8 cellular contexts compared by ENCODE assay signal in genomic region chr7:112898432-112899290, GRCh38.
DNase-seq lines count a peak whose midpoint lies in the region; ATAC-seq and TF ChIP-seq lines count a peak whose summit lies in the region.

No MANE protein-coding gene starts in this region.

- peaks cover 2% of the 10 kb centered on the region for H3K9me3 ChIP-seq in DND-41 (ENCODE audit: insufficient read depth, low read length, severe bottlenecking)
- H3K9me3 ChIP-seq in spleen = peaks cover 0 to 15% (median 0%) of the 10 kb centered on the region in 8 donors

- TF ChIP-seq CTCF in DND-41 (IDR thresholded peaks at IDR 0.05; ENCODE audit: borderline replicate concordance, extremely low read depth, low read length, poor library complexity, severe bottlenecking) (peak; percentile 81), spleen (IDR thresholded peaks at IDR 0.05 in 8 of 11, conservative IDR thresholded peaks at IDR 0.05 in 3 of 11) (peak; percentile 38 to 80 (median 63)), mesothelial cell of epicardium (IDR thresholded peaks at IDR 0.05; ENCODE audit: unreplicated experiment) (no peak)

- H3K4me1 ChIP-seq in DND-41 (ENCODE audit: insufficient read depth, low read length) (no peaks in the 10 kb centered on the region), spleen (no peaks in the 10 kb centered on the region)

- peaks cover 4 to 6% of the 10 kb centered on the region in 2 donors for H3K36me3 Mint-ChIP-seq in activated T-cell treated with anti-CD3 and anti-CD28 coated beads, Interleukin-2, amount 50 U/mL, for 72 hours (ENCODE audit: insufficient read depth in 2 of 2)
- H3K36me3 Mint-ChIP-seq in mesothelial cell of epicardium = peaks cover 56% of the 10 kb centered on the region

- no peak overlapping the region for H3K4me3 ChIP-seq in DND-41 (ENCODE audit: low read depth in 1 of 2, low read length in 2 of 2)
- H3K4me3 ChIP-seq in spleen = no peak overlapping the region

- TF ChIP-seq POLR2A in spleen (IDR thresholded peaks at IDR 0.05) = no peak

- peaks cover 11% of the 10 kb centered on the region; the same call in 1 of the 2 replicates for H4K20me1 ChIP-seq in DND-41 (ENCODE audit: insufficient read depth, low read length)

- H3K9ac ChIP-seq in DND-41 (ENCODE audit: low read depth, low read length) = no peak overlapping the region

- no peaks in the 10 kb centered on the region for H3K27me3 Mint-ChIP-seq in activated T-cell treated with anti-CD3 and anti-CD28 coated beads, Interleukin-2, amount 50 U/mL, for 72 hours (ENCODE audit: low read depth)
- H3K27me3 Mint-ChIP-seq in mesothelial cell of epicardium (ENCODE audit: low read depth) = no peaks in the 10 kb centered on the region

- H3K79me2 ChIP-seq in DND-41 (ENCODE audit: insufficient read depth, low read length) = peaks cover 3% of the 10 kb centered on the region; the same call in 1 of the 2 replicates

- no peaks in the 10 kb centered on the region for H3K4me1 Mint-ChIP-seq in activated T-cell treated with anti-CD3 and anti-CD28 coated beads, Interleukin-2, amount 50 U/mL, for 72 hours (ENCODE audit: low read depth)
- H3K4me1 Mint-ChIP-seq in mesothelial cell of epicardium = no peaks in the 10 kb centered on the region

- intact Hi-C loops in left ventricle myocardium superior (cut with micrococcal nuclease) = loop anchor here (10.0 kb wide), 1 partner anchor 324 kb away; no protein-coding TSS in a partner anchor
- intact Hi-C loops in spleen (cut with DNase I; ENCODE audit: low total_unique reads) = loop anchor here (10.0 kb wide), 1 partner anchor 344 kb away; no protein-coding TSS in a partner anchor

- H3K4me3 Mint-ChIP-seq in activated T-cell treated with anti-CD3 and anti-CD28 coated beads, Interleukin-2, amount 50 U/mL, for 72 hours = no peak overlapping the region
- no peak overlapping the region for H3K4me3 Mint-ChIP-seq in mesothelial cell of epicardium

- H2AFZ ChIP-seq in DND-41 (ENCODE audit: low read depth, low read length) = no peak overlapping the region

- peaks cover 18% of the 10 kb centered on the region for H3K36me3 ChIP-seq in DND-41 (ENCODE audit: insufficient read depth, low read length)
- peaks cover 0 to 31% (median 7%) of the 10 kb centered on the region in 6 donors for H3K36me3 ChIP-seq in spleen

- H3K4me2 ChIP-seq in DND-41 (ENCODE audit: insufficient read depth, low read length) = no peak overlapping the region

- H3K27me3 ChIP-seq in DND-41 (ENCODE audit: insufficient read depth, low read length, poor library complexity) = no peaks in the 10 kb centered on the region
- H3K27me3 ChIP-seq in spleen (replicated peaks in 1 of 7) = no peaks in the 10 kb centered on the region

- DNase-seq in DND-41 (peak; percentile 53), NCI-H526 (lab: John Stamatoyannopoulos, UW) (peak; percentile 44 to 89), left ventricle myocardium superior (no peak), spleen (no peak), mesothelial cell of epicardium (ENCODE audit: low spot score in 2 of 2, unreplicated experiment in 2 of 2) (no peak)
- DNase-seq in activated T-cell treated with anti-CD3 and anti-CD28 coated beads, Interleukin-2, amount 50 U/mL, for 72 hours = peak; percentile 29 to 39

- no peaks in the 10 kb centered on the region for H3K9me3 Mint-ChIP-seq in activated T-cell treated with anti-CD3 and anti-CD28 coated beads, Interleukin-2, amount 50 U/mL, for 72 hours
- H3K9me3 Mint-ChIP-seq in mesothelial cell of epicardium = peaks cover 39% of the 10 kb centered on the region

- peak; percentile 89 for ATAC-seq in DND-41 (ENCODE audit: insufficient read depth, low read depth)
- ATAC-seq in GM19452 (IDR thresholded peaks at IDR 0.05; ENCODE audit: unreplicated experiment) = peak; percentile 76
- ATAC-seq in HG03442 (IDR thresholded peaks at IDR 0.05; ENCODE audit: unreplicated experiment) = peak; percentile 83
- ATAC-seq in activated T-cell treated with anti-CD3 and anti-CD28 coated beads, Interleukin-2, amount 50 U/mL, for 72 hours (replicated peaks in 1 of 2) = peak; percentile 55 to 61
- peak; percentile 83 for ATAC-seq in left ventricle myocardium superior

- no peak overlapping the region for H3K27ac ChIP-seq in DND-41 (ENCODE audit: low read length)
- peak overlapping the region in 1 of 8 donors; percentile 26 for H3K27ac ChIP-seq in spleen

- no peak overlapping the region for H3K27ac Mint-ChIP-seq in activated T-cell treated with anti-CD3 and anti-CD28 coated beads, Interleukin-2, amount 50 U/mL, for 72 hours
- no peak overlapping the region for H3K27ac Mint-ChIP-seq in mesothelial cell of epicardium

Comparison
In these comparisons a context has a peak if more than half of its experiments do, and no peak if none do; other contexts are left out.
1. DNase-seq: peak in DND-41 (single experiment), NCI-H526 (2 of 2) and activated T-cell treated with anti-CD3 and anti-CD28 coated beads, Interleukin-2, amount 50 U/mL, for 72 hours (2 of 2); none in left ventricle myocardium superior (single experiment), spleen (single experiment) and mesothelial cell of epicardium (0 of 2).
2. Peak in every context shown above with its lines, with median percentiles within 50 percentile points of each other: ATAC-seq.